ENCODE assay signal across 1 cellular context in genomic region chr16:68022728-68023537, GRCh38.
TF ChIP-seq lines count a peak whose summit lies in the region.

Gene DDX28, minus strand, starts transcription at chr16:68023232. Its CDS starts 30 bp downstream, at chr16:68023202.
Gene DUS2, plus strand, starts transcription at chr16:68023284. Its CDS starts 14,740 bp downstream, at chr16:68038024.

TF ChIP-seq in HepG2, 621 proteins besides CTCF, POLR2A, EP300 and RAD21 (continued from another document):
- TF ChIP-seq PAX8 (CRISPR knock-in tag; IDR thresholded peaks at IDR 0.05; ENCODE audit: borderline replicate concordance) (peak; percentile 86; the same call in 1 of the 2 replicates), ATF7-NPFF (CRISPR knock-in tag; IDR thresholded peaks at IDR 0.05; ENCODE audit: low read depth) (peak; percentile 87; the same call in 1 of the 2 replicates), STAG1 (CRISPR knock-in tag; IDR thresholded peaks at IDR 0.05) (peak; percentile 12; the same call in 1 of the 2 replicates), KAT2B (IDR thresholded peaks at IDR 0.05; ENCODE audit: borderline replicate concordance, low read depth, low read length) (0 out of 2 replicates have a peak, but pooled peaks have one; percentile 5), PRDM15 (CRISPR knock-in tag; IDR thresholded peaks at IDR 0.05) (peak; percentile 61; the same call in 1 of the 2 replicates), ZNF546 (CRISPR knock-in tag; conservative IDR thresholded peaks at IDR 0.05) (peak; percentile 94), AHDC1 (CRISPR knock-in tag; IDR thresholded peaks at IDR 0.05; ENCODE audit: borderline replicate concordance) (peak; percentile 75), ZNF574 (CRISPR knock-in tag; IDR thresholded peaks at IDR 0.05) (peak; percentile 95), ZBTB21 (CRISPR knock-in tag; IDR thresholded peaks at IDR 0.05) (peak; percentile 67), ARID4A (CRISPR knock-in tag; IDR thresholded peaks at IDR 0.05; ENCODE audit: borderline replicate concordance) (peak; percentile 100), ZNF761 (CRISPR knock-in tag; conservative IDR thresholded peaks at IDR 0.05) (peak; percentile 76; the same call in 1 of the 2 replicates), CENPT (CRISPR knock-in tag; IDR thresholded peaks at IDR 0.05; ENCODE audit: low read depth) (peak; percentile 80; the same call in 1 of the 2 replicates)
